11 cellular contexts compared by ENCODE assay signal in genomic region chr20:60921021-60921622, GRCh38.
DNase-seq lines count a peak whose midpoint lies in the region; ATAC-seq and TF ChIP-seq lines count a peak whose summit lies in the region.
"Had no signal": no experiment of that assay in that cellular context is flagged by ENCODE, and none has a peak within 500 bp of the region (broad histone marks: within the 10 kb centered on the region; RNA-seq: fewer than 3 reads in every experiment).

No MANE protein-coding gene starts in this region.

- no peaks in the 10 kb centered on the region for H3K4me1 ChIP-seq in adipocyte (ENCODE audit: control insufficient read depth, insufficient read depth, low read length)

- H3K27me3 ChIP-seq in adipocyte (replicated peaks; ENCODE audit: control insufficient read depth, insufficient read depth, low read length), result no peaks in the 10 kb centered on the region
- H3K27me3 ChIP-seq: cardiac muscle cell had no signal

- DNase-seq in DMS53 (lab: John Stamatoyannopoulos, UW) (peak; percentile 12), DMS53 treated with DMSO at 0.1 percent for 48 hours (lab: John Stamatoyannopoulos, UW; ENCODE audit: unreplicated experiment) (no peak), HEK293T (ENCODE audit: extremely low spot score) (peak; percentile 10), adipocyte (ENCODE audit: low read depth) (peak; percentile 1), neural crest cell (ENCODE audit: low read depth, low spot score) (peak; percentile 65), NCI-H1930 (lab: John Stamatoyannopoulos, UW) (no peak), cerebellum (ENCODE audit: low spot score) (no peak)
- DNase-seq: NCI-H524 had no signal

- no peak overlapping the region for H3K27ac Mint-ChIP-seq in neural crest cell (ENCODE audit: unreplicated experiment)
- H3K27ac Mint-ChIP-seq: T-cell had no signal

- no peak overlapping the region for H3K4me3 ChIP-seq in adipocyte (ENCODE audit: low read length)
- H3K4me3 ChIP-seq: cardiac muscle cell had no signal

- ATAC-seq in GM18870 (IDR thresholded peaks at IDR 0.05; ENCODE audit: unreplicated experiment), result no peak
- ATAC-seq: T-cell had no signal

- POLR2A ChIA-PET in HEK293T (lab: Yijun Ruan, JAX), result no interaction called here

- H3K36me3 ChIP-seq in adipocyte (ENCODE audit: control insufficient read depth, insufficient read depth, low read length, severe bottlenecking), result no peaks in the 10 kb centered on the region
- H3K36me3 ChIP-seq: cardiac muscle cell had no signal

- no peak overlapping the region for H3K4me3 Mint-ChIP-seq in neural crest cell
- H3K4me3 Mint-ChIP-seq: T-cell had no signal

- peaks cover 74% of the 10 kb centered on the region for H3K27me3 Mint-ChIP-seq in neural crest cell (ENCODE audit: low read depth)

- H3K9me3 ChIP-seq in adipocyte (ENCODE audit: control insufficient read depth, low read length), result peaks cover 3% of the 10 kb centered on the region

- no peaks in the 10 kb centered on the region for H3K9me3 Mint-ChIP-seq in neural crest cell

- no peaks in the 10 kb centered on the region for H3K36me3 Mint-ChIP-seq in neural crest cell (ENCODE audit: low read depth)
- H3K36me3 Mint-ChIP-seq: T-cell had no signal

- TF ChIP-seq CTCF in neural crest cell (conservative IDR thresholded peaks at IDR 0.05), result no peak

- H3K4me1 Mint-ChIP-seq in neural crest cell, result no peaks in the 10 kb centered on the region
- H3K4me1 Mint-ChIP-seq: T-cell had no signal

- CTCF ChIA-PET in HEK293T (lab: Yijun Ruan, JAX), result no interaction called here

- no peak overlapping the region for H3K9ac ChIP-seq in adipocyte (ENCODE audit: low read length)

TF ChIP-seq in HEK293T, 16 proteins besides CTCF, POLR2A, EP300 and RAD21:
- no peak for TF ChIP-seq ARNT (IDR thresholded peaks at IDR 0.05)
- TF ChIP-seq FOXM1 (IDR thresholded peaks at IDR 0.05; ENCODE audit: borderline replicate concordance), result no peak
- TF ChIP-seq NFRKB (IDR thresholded peaks at IDR 0.05), result no peak
- no peak for TF ChIP-seq PKNOX1 (IDR thresholded peaks at IDR 0.05)
- no peak for TF ChIP-seq ELF4 (IDR thresholded peaks at IDR 0.05)
- no peak for TF ChIP-seq FOXK2 (IDR thresholded peaks at IDR 0.05)
- no peak for TF ChIP-seq FOXA1 (IDR thresholded peaks at IDR 0.05)
- TF ChIP-seq SP1 (IDR thresholded peaks at IDR 0.05), result no peak
- TF ChIP-seq HDGF (IDR thresholded peaks at IDR 0.05; ENCODE audit: borderline replicate concordance), result no peak
- TF ChIP-seq ZNF384 (IDR thresholded peaks at IDR 0.05), result no peak
- no peak for TF ChIP-seq CTBP1 (IDR thresholded peaks at IDR 0.05; ENCODE audit: borderline replicate concordance)
- no peak for TF ChIP-seq L3MBTL2 (conservative IDR thresholded peaks at IDR 0.05)
- TF ChIP-seq SUZ12 (IDR thresholded peaks at IDR 0.05), result no peak
- TF ChIP-seq BHLHE40 (IDR thresholded peaks at IDR 0.05; ENCODE audit: borderline replicate concordance), result no peak
- no peak for TF ChIP-seq TARDBP (IDR thresholded peaks at IDR 0.05)
- no peak for TF ChIP-seq LEF1 (IDR thresholded peaks at IDR 0.05; ENCODE audit: borderline replicate concordance)

Comparison
In these comparisons a context has a peak if more than half of its experiments do, and no peak if none do; other contexts are left out.
1. DNase-seq: peak in DMS53 (single experiment), HEK293T (single experiment), adipocyte (single experiment) and neural crest cell (single experiment); none in DMS53 treated with DMSO at 0.1 percent for 48 hours (single experiment), NCI-H1930 (0 of 2) and cerebellum (single experiment).